In genomic region chr19:49475995-49476880, GRCh38 we compare ENCODE assay signal across 6 cellular contexts. TPM values are rescaled to one million over a fixed set of nuclear protein-coding genes. Genes with fewer than 3 reads are reported as not detected.
DNase-seq lines count a peak whose midpoint lies in the region; ATAC-seq and TF ChIP-seq lines count a peak whose summit lies in the region.

No MANE protein-coding gene starts in this region.

- intact Hi-C loops in left cardiac atrium (cut with DNase I), result no loop called here

- peaks cover 7% of the 10 kb centered on the region for H3K4me1 Mint-ChIP-seq in type B pancreatic cell (ENCODE audit: unreplicated experiment)

- no peaks in the 10 kb centered on the region for H3K9me3 Mint-ChIP-seq in type B pancreatic cell

- peak; percentile 75 for DNase-seq in HuH-7.5 (ENCODE audit: low spot score)
- DNase-seq in activated CD4-positive, alpha-beta T cell treated with anti-CD3 and anti-CD28 coated beads, Interleukin-2, amount 50 U/mL, for 1 hour, result peak; percentile 70
- DNase-seq in left cardiac atrium, result peak; percentile 61
- no peak for DNase-seq in type B pancreatic cell (ENCODE audit: extremely low spot score, unreplicated experiment)
- no peak for DNase-seq in H4 (ENCODE audit: low spot score)
- DNase-seq in T1000 (lab: John Stamatoyannopoulos, UW), result no peak

- peak; percentile 75 for TF ChIP-seq CTCF in type B pancreatic cell (conservative IDR thresholded peaks at IDR 0.05)

- H3K27ac Mint-ChIP-seq in type B pancreatic cell, result no peak overlapping the region

- peaks cover 22% of the 10 kb centered on the region for H3K27me3 Mint-ChIP-seq in type B pancreatic cell

- ATAC-seq in left cardiac atrium, result peak in 1 of 2 donors; percentile 31

- no peaks in the 10 kb centered on the region for H3K36me3 Mint-ChIP-seq in type B pancreatic cell

- H3K4me3 Mint-ChIP-seq in type B pancreatic cell, result peak overlapping the region; percentile 44

RNA-seq across cellular contexts. Expression of gene FLT3LG, which starts 2.2 kb away (rescaled TPM):
- total RNA-seq in left cardiac atrium (1 to 10 TPM; 4.9 to 6.0 TPM), type B pancreatic cell (ENCODE audit: low replicate concordance) (1.9 and 2.0 TPM in 2 replicates)
- total RNA-seq in H4 (2014; rRNA removed; shearing (Covaris generic)), result 2.6 and 6.0 TPM in 2 replicates

RNA-seq across cellular contexts. Expression of gene RPL13A, which starts 11.2 kb away (rescaled TPM):
- 1,000 to 10,000 TPM; 1,559 to 1,594 TPM for total RNA-seq in left cardiac atrium
- 3,274 and 3,593 TPM in 2 replicates for total RNA-seq in type B pancreatic cell (ENCODE audit: low replicate concordance)
- 3,219 and 3,620 TPM in 2 replicates for total RNA-seq in H4 (2014; rRNA removed; shearing (Covaris generic))

RNA-seq across cellular contexts. Expression of gene RPS11, which starts 20.0 kb away (rescaled TPM):
- total RNA-seq in left cardiac atrium (1,000 to 10,000 TPM; 1,060 to 1,184 TPM), type B pancreatic cell (ENCODE audit: low replicate concordance) (2,401 and 2,461 TPM in 2 replicates)
- total RNA-seq in H4 (2014; rRNA removed; shearing (Covaris generic)), result 6,191 and 6,227 TPM in 2 replicates

RNA-seq across cellular contexts. Expression of gene ALDH16A1, which starts 23.2 kb away (rescaled TPM):
- total RNA-seq in left cardiac atrium (10 to 100 TPM; 16.8 to 17.5 TPM), type B pancreatic cell (ENCODE audit: low replicate concordance) (22.7 and 33.7 TPM in 2 replicates)
- total RNA-seq in H4 (2014; rRNA removed; shearing (Covaris generic)), result 17.0 and 25.7 TPM in 2 replicates

RNA-seq across cellular contexts. Expression of gene PIH1D1, which starts 24.6 kb away (rescaled TPM):
- 10 to 100 TPM; 32.2 to 42.5 TPM for total RNA-seq in left cardiac atrium
- total RNA-seq in type B pancreatic cell (ENCODE audit: low replicate concordance), result 83.1 and 93.3 TPM in 2 replicates
- 99.2 and 113 TPM in 2 replicates for total RNA-seq in H4 (2014; rRNA removed; shearing (Covaris generic))

Comparison
In these comparisons a context has a peak if more than half of its experiments do, and no peak if none do; other contexts are left out.
1. DNase-seq: peak in HuH-7.5 (single experiment), activated CD4-positive, alpha-beta T cell treated with anti-CD3 and anti-CD28 coated beads, Interleukin-2, amount 50 U/mL, for 1 hour (single experiment) and left cardiac atrium (single experiment); none in type B pancreatic cell (single experiment), H4 (single experiment) and T1000 (single experiment).